ENCODE assay signal across 8 cellular contexts in the genomic region with DNA sequence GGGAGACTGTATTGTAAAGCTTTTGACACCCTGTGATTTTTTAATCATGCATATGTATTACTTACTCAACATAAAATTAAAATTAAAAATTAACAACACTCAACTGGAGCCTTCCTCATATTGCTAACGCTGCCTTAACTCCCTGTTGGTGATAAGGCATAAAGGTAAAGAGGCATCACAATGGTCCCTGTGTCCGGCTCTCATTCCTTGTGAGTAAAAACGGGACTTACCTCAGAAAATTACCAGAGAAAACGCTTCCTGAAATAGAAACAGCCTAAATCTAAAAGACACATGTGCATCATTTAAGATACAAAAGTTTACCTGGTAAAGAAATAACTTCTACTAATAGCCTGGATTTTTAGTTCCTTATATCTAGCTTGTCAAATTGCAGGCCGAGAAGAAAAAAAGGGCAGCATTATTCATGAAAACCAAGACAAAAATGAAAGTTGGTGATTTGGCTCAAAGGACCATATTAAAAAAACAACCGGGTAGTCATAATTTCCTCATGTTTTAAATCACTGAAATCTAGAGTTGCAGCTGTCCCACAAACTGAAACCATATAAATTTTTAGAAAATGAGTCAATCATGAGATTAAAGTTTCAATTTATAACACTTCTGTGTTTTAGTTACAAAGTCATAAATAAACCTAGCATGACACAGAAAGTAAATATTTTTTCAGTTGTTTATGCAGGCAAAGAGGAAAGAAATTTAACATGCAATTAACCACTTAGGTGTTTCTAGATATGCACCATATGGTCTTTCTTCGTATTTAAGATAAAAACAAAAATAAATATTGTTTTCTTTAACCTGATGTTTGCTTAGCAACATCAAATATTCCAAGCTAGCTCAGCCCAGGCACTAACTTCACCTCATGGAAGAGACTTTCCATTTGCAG.
DNase-seq lines count a peak whose midpoint lies in the region; ATAC-seq and TF ChIP-seq lines count a peak whose summit lies in the region.

No MANE protein-coding gene starts in this region.

- no peaks in the 10 kb centered on the region for H3K27me3 Mint-ChIP-seq in stimulated activated naive CD8-positive, alpha-beta T cell treated with anti-CD3 and anti-CD28 coated beads, Interleukin-15, amount 100 ng/mL, for 72 hours
- H3K27me3 Mint-ChIP-seq in activated CD4-positive, alpha-beta memory T cell treated with anti-CD3 and anti-CD28 coated beads, Interleukin-2, amount 10 ng/mL, durations not matched to agents 7 days and 5 days, result no peaks in the 10 kb centered on the region

- POLR2A ChIA-PET in activated CD4-positive, alpha-beta memory T cell treated with anti-CD3 and anti-CD28 coated beads, Interleukin-2, amount 10 ng/mL, durations not matched to agents 7 days and 5 days (lab: Charles Lee), result interaction anchor here (1.2 kb wide), 1 partner anchor 43 kb away, joined by 5 read pairs; no protein-coding TSS in a partner anchor

- DNase-seq in activated naive CD4-positive, alpha-beta T cell treated with anti-CD3 and anti-CD28 coated beads, Interleukin-2, amount 50 U/mL, for 72 hours (ENCODE audit: low spot score in 2 of 2), result no peak
- DNase-seq in activated naive CD4-positive, alpha-beta T cell treated with Interleukin-2 at 50 U/mL for 16 hours, result no peak
- DNase-seq in cardiac fibroblast (ENCODE audit: low read depth in 2 of 2) (peak; percentile 40 to 86), middle frontal gyrus (ENCODE audit: extremely low spot score, low spot score) (no peak), GM19238 (ENCODE audit: insufficient read length, low spot score) (no peak)
- DNase-seq in stimulated activated naive CD8-positive, alpha-beta T cell treated with anti-CD3 and anti-CD28 coated beads, Interleukin-15, amount 100 ng/mL, for 72 hours, result no peak
- no peak for DNase-seq in activated CD4-positive, alpha-beta memory T cell treated with anti-CD3 and anti-CD28 coated beads, Interleukin-2, amount 10 ng/mL, durations not matched to agents 7 days and 5 days

- H3K36me3 Mint-ChIP-seq in activated naive CD4-positive, alpha-beta T cell treated with anti-CD3 and anti-CD28 coated beads, Interleukin-2, amount 50 U/mL, for 72 hours, result peaks cover 6 to 24% of the 10 kb centered on the region in 2 donors
- peaks cover 11% of the 10 kb centered on the region for H3K36me3 Mint-ChIP-seq in activated CD4-positive, alpha-beta memory T cell treated with anti-CD3 and anti-CD28 coated beads, Interleukin-2, amount 10 ng/mL, durations not matched to agents 7 days and 5 days (ENCODE audit: low read depth)

- peaks cover 0 to 4% of the 10 kb centered on the region in 2 donors for H3K9me3 Mint-ChIP-seq in activated naive CD4-positive, alpha-beta T cell treated with anti-CD3 and anti-CD28 coated beads, Interleukin-2, amount 50 U/mL, for 72 hours
- no peaks in the 10 kb centered on the region for H3K9me3 Mint-ChIP-seq in stimulated activated naive CD8-positive, alpha-beta T cell treated with anti-CD3 and anti-CD28 coated beads, Interleukin-15, amount 100 ng/mL, for 72 hours
- H3K9me3 Mint-ChIP-seq in activated CD4-positive, alpha-beta memory T cell treated with anti-CD3 and anti-CD28 coated beads, Interleukin-2, amount 10 ng/mL, durations not matched to agents 7 days and 5 days, result peaks cover 4% of the 10 kb centered on the region

- peak overlapping the region in 1 of 2 donors; percentile 16 for H3K4me3 Mint-ChIP-seq in stimulated activated naive CD8-positive, alpha-beta T cell treated with anti-CD3 and anti-CD28 coated beads, Interleukin-15, amount 100 ng/mL, for 72 hours
- H3K4me3 Mint-ChIP-seq in activated CD4-positive, alpha-beta memory T cell treated with anti-CD3 and anti-CD28 coated beads, Interleukin-2, amount 10 ng/mL, durations not matched to agents 7 days and 5 days, result no peak overlapping the region

- peak; percentile 50 to 91 for ATAC-seq in activated naive CD4-positive, alpha-beta T cell treated with anti-CD3 and anti-CD28 coated beads, Interleukin-2, amount 50 U/mL, for 72 hours
- ATAC-seq in HG03039 (IDR thresholded peaks at IDR 0.05; ENCODE audit: unreplicated experiment), result peak; percentile 45
- ATAC-seq in stimulated activated naive CD8-positive, alpha-beta T cell treated with anti-CD3 and anti-CD28 coated beads, Interleukin-15, amount 100 ng/mL, for 72 hours, result peak; percentile 74

- peak overlapping the region in 1 of 2 donors; percentile 7 for H3K4me3 ChIP-seq in cardiac fibroblast (replicated peaks in 1 of 2; ENCODE audit: low read depth in 2 of 2, low read length in 2 of 2)

- H3K4me1 Mint-ChIP-seq in stimulated activated naive CD8-positive, alpha-beta T cell treated with anti-CD3 and anti-CD28 coated beads, Interleukin-15, amount 100 ng/mL, for 72 hours, result peaks cover 15% of the 10 kb centered on the region
- H3K4me1 Mint-ChIP-seq in activated CD4-positive, alpha-beta memory T cell treated with anti-CD3 and anti-CD28 coated beads, Interleukin-2, amount 10 ng/mL, durations not matched to agents 7 days and 5 days, result peaks cover 25% of the 10 kb centered on the region

- CTCF ChIA-PET in activated CD4-positive, alpha-beta memory T cell treated with anti-CD3 and anti-CD28 coated beads, Interleukin-2, amount 10 ng/mL, durations not matched to agents 7 days and 5 days (lab: Charles Lee), result no interaction called here

- peak overlapping the region in 1 of 2 donors; percentile 94 for H3K27ac Mint-ChIP-seq in activated naive CD4-positive, alpha-beta T cell treated with anti-CD3 and anti-CD28 coated beads, Interleukin-2, amount 50 U/mL, for 72 hours
- no peak overlapping the region for H3K27ac Mint-ChIP-seq in stimulated activated naive CD8-positive, alpha-beta T cell treated with anti-CD3 and anti-CD28 coated beads, Interleukin-15, amount 100 ng/mL, for 72 hours
- H3K27ac Mint-ChIP-seq in activated CD4-positive, alpha-beta memory T cell treated with anti-CD3 and anti-CD28 coated beads, Interleukin-2, amount 10 ng/mL, durations not matched to agents 7 days and 5 days, result no peak overlapping the region

- no peak for TF ChIP-seq CTCF in cardiac fibroblast (IDR thresholded peaks at IDR 0.05; ENCODE audit: low read depth, low read length)

Comparison
In these comparisons a context has a peak if more than half of its experiments do, and no peak if none do; other contexts are left out.
1. DNase-seq: peak in cardiac fibroblast (2 of 2); none in activated naive CD4-positive, alpha-beta T cell treated with anti-CD3 and anti-CD28 coated beads, Interleukin-2, amount 50 U/mL, for 72 hours (0 of 2), activated naive CD4-positive, alpha-beta T cell treated with Interleukin-2 at 50 U/mL for 16 hours (single experiment), stimulated activated naive CD8-positive, alpha-beta T cell treated with anti-CD3 and anti-CD28 coated beads, Interleukin-15, amount 100 ng/mL, for 72 hours (0 of 2), activated CD4-positive, alpha-beta memory T cell treated with anti-CD3 and anti-CD28 coated beads, Interleukin-2, amount 10 ng/mL, durations not matched to agents 7 days and 5 days (single experiment), middle frontal gyrus (single experiment) and GM19238 (single experiment).
2. Peak in every context shown above with its lines, with median percentiles within 50 percentile points of each other: ATAC-seq.